ENCODE assay signal across 34 cellular contexts in genomic region chr17:35665662-35666061, GRCh38.
"Had no signal": no experiment of that assay in that cellular context is flagged by ENCODE, and none has a peak within 500 bp of the region (broad histone marks: within the 10 kb centered on the region; RNA-seq: fewer than 3 reads in every experiment).

No MANE protein-coding gene starts in this region.

- H3K27me3 ChIP-seq: adrenal gland, body of pancreas, brain microvascular endothelial cell, breast epithelium had no signal

- FAIRE-seq: astrocyte, TTC549 had no signal

- H3K9me3 ChIP-seq: adrenal gland, body of pancreas, breast epithelium had no signal

- H3K4me1 ChIP-seq: adrenal gland, body of pancreas, breast epithelium had no signal

- H3K4me3 ChIP-seq: adrenal gland, body of pancreas, breast epithelium had no signal

- ATAC-seq: activated CD8-positive, alpha-beta T cell treated with anti-CD3 and anti-CD28 coated beads for 36 hours; activated naive CD4-positive, alpha-beta T cell treated with anti-CD3 and anti-CD28 coated beads, Interleukin-2, amount 50 U/mL, for 72 hours; activated T-cell treated with anti-CD3 and anti-CD28 coated beads, Interleukin-2, amount 50 U/mL, for 4 hours; activated T-cell treated with anti-CD3 and anti-CD28 coated beads, Interleukin-2, amount 50 U/mL, for 72 hours; activated T-helper 17 cell treated with anti-CD3 and anti-CD28 coated beads, Interleukin-2, amount 50 U/mL, for 72 hours; body of pancreas had no signal

- DNase-seq: activated B cell treated with CpG ODN at 0.5 μM for 24 hours; activated CD4-positive, alpha-beta memory T cell treated with anti-CD3 and anti-CD28 coated beads for 36 hours; activated CD4-positive, alpha-beta T cell treated with anti-CD3 and anti-CD28 coated beads for 4 hours; activated CD4-positive, alpha-beta T cell treated with anti-CD3 and anti-CD28 coated beads, Interleukin-2, amount 10 ng/mL, durations not matched to agents 24 days and 14 days; activated CD4-positive, alpha-beta T cell treated with anti-CD3 and anti-CD28 coated beads, Interleukin-2, amount 50 U/mL, for 1 hour; activated CD4-positive, alpha-beta T cell treated with anti-CD3 and anti-CD28 coated beads, Interleukin-2, amount 50 U/mL, for 4 hours; activated CD4-positive, CD25-positive, alpha-beta regulatory T cell treated with anti-CD3 and anti-CD28 coated beads, Interleukin-2, amount 50 U/mL, for 72 hours; activated CD8-positive, alpha-beta memory T cell treated with anti-CD3 and anti-CD28 coated beads, Interleukin-2, amount 50 U/mL, for 4 hours; activated CD8-positive, alpha-beta T cell treated with anti-CD3 and anti-CD28 coated beads for 36 hours; activated effector memory CD4-positive, alpha-beta T cell treated with anti-CD3 and anti-CD28 coated beads, Interleukin-2, amount 50 U/mL, for 16 hours; activated gamma-delta T cell treated with Interleukin-2 at 50 U/mL for 16 hours; activated naive CD4-positive, alpha-beta T cell; activated naive CD4-positive, alpha-beta T cell treated with anti-CD3 and anti-CD28 coated beads for 36 hours; activated naive CD4-positive, alpha-beta T cell treated with anti-CD3 and anti-CD28 coated beads, Interleukin-2, amount 50 U/mL, for 16 hours; activated naive CD8-positive, alpha-beta T cell treated with anti-CD3 and anti-CD28 coated beads for 36 hours; activated T-cell treated with anti-CD3 and anti-CD28 coated beads for 4 hours; activated T-cell treated with anti-CD3 and anti-CD28 coated beads, Interleukin-2, amount 50 U/mL, for 1 hour; activated T-cell treated with anti-CD3 and anti-CD28 coated beads, Interleukin-2, amount 50 U/mL, for 4 hours; activated T-cell treated with anti-CD3 and anti-CD28 coated beads, Interleukin-2, amount 50 U/mL, for 72 hours; adrenal gland; amniotic stem cell; aorta; body of pancreas; brain microvascular endothelial cell; central memory CD4-positive, alpha-beta T cell; T-helper 1 cell; T-helper 2 cell; T-helper 9 cell had no signal

- H3K27ac ChIP-seq: adrenal gland, body of pancreas, brain microvascular endothelial cell, breast epithelium, VCaP had no signal
